In genomic region chr10:99438890-99439289, GRCh38 we compare ENCODE assay signal across 11 cellular contexts.
"Had no signal": no experiment of that assay in that cellular context is flagged by ENCODE, and none has a peak within 500 bp of the region (broad histone marks: within the 10 kb centered on the region; RNA-seq: fewer than 3 reads in every experiment).

No MANE protein-coding gene starts in this region.

- H3K4me2 ChIP-seq: GM23338 had no signal

- DNase-seq: GM23248, GOT3, H7, H9, HCEC 1CT, HFFc6 had no signal

- ATAC-seq: GM23338, HCT116 had no signal

- H3K9ac ChIP-seq: GM23248 had no signal

- H3K9me3 ChIP-seq: HAP-1 had no signal

- H3K4me3 ChIP-seq: GM23248, GM23338, HAP-1 had no signal

- H3K27ac ChIP-seq: GM23248 had no signal

- H2AFZ ChIP-seq: GM23248, GM23338 had no signal

- H3K36me3 ChIP-seq: HAP-1 had no signal

- FAIRE-seq: H1, H54 had no signal
